ENCODE assay signal across 30 cellular contexts in genomic region chr10:96337106-96337505, GRCh38. TPM values are rescaled to one million over a fixed set of nuclear protein-coding genes. Genes with fewer than 3 reads are reported as not detected.
"Had no signal": no experiment of that assay in that cellular context is flagged by ENCODE, and none has a peak within 500 bp of the region (broad histone marks: within the 10 kb centered on the region; RNA-seq: fewer than 3 reads in every experiment).

No MANE protein-coding gene starts in this region.

- DNase-seq: activated CD4-positive, alpha-beta T cell treated with anti-CD3 and anti-CD28 coated beads for 48 hours; activated CD4-positive, alpha-beta T cell treated with anti-CD3 and anti-CD28 coated beads, Interleukin-2, amount 50 U/mL, for 4 hours; activated CD4-positive, CD25-positive, alpha-beta regulatory T cell treated with anti-CD3 and anti-CD28 coated beads, Interleukin-2, amount 50 U/mL, for 72 hours; activated CD8-positive, alpha-beta T cell treated with anti-CD3 and anti-CD28 coated beads, Interleukin-2, amount 10 ng/mL, durations not matched to agents 7 days and 5 days; activated effector memory CD4-positive, alpha-beta T cell treated with anti-CD3 and anti-CD28 coated beads, Interleukin-2, amount 50 U/mL, for 16 hours; activated naive CD4-positive, alpha-beta T cell treated with Interleukin-2 at 50 U/mL for 16 hours; activated naive CD8-positive, alpha-beta T cell treated with anti-CD3 and anti-CD28 coated beads, Interleukin-2, amount 50 U/mL, for 24 hours; activated T-cell treated with anti-CD3 and anti-CD28 coated beads, Interleukin-2, amount 50 U/mL, for 4 hours; amniotic stem cell; body of pancreas; MM.1S; NCI-H1105 treated with DMSO at 0.1 percent for 48 hours; NCI-H1436 treated with DMSO at 0.1 percent for 48 hours; NCI-H187; NCI-H2081; NCI-H2171; NCI-H2227 treated with DMSO at 0.1 percent for 48 hours; NCI-H526; NCI-H774; NK-92 treated with Interleukin-12 subunit alpha and Interleukin-12 subunit beta, amount 100 ng/mL, for 24 hours; Peyer's patch; Right ventricle myocardium superior had no signal

- H3K9me3 Mint-ChIP-seq: activated naive CD4-positive, alpha-beta T cell treated with anti-CD3 and anti-CD28 coated beads, Interleukin-2, amount 50 U/mL, for 72 hours; activated naive CD8-positive, alpha-beta T cell treated with anti-CD3 and anti-CD28 coated beads, Interleukin-2, amount 50 U/mL, for 24 hours; activated T-cell treated with anti-CD3 and anti-CD28 coated beads, Interleukin-2, amount 50 U/mL, for 4 hours; central memory CD8-positive, alpha-beta T cell; T-helper 1 cell treated with Interleukin-12 subunit alpha and Interleukin-12 subunit beta and Interleukin-4 antibody, amounts not matched to agents 30 μg/mL and 1 μg/mL, for 36 hours had no signal

- H3K36me3 ChIP-seq: ascending aorta, Peyer's patch, SJCRH30 had no signal

- H3K36me3 Mint-ChIP-seq: activated naive CD4-positive, alpha-beta T cell treated with anti-CD3 and anti-CD28 coated beads, Interleukin-2, amount 50 U/mL, for 72 hours had no signal

- H3K4me3 ChIP-seq: ascending aorta, body of pancreas, Peyer's patch, SJCRH30 had no signal

- H3K27me3 ChIP-seq: ascending aorta, body of pancreas, Peyer's patch, SJCRH30 had no signal

- H3K27ac ChIP-seq: ascending aorta, body of pancreas, Peyer's patch, RWPE1, SJCRH30 had no signal

- ATAC-seq: activated CD8-positive, alpha-beta T cell treated with anti-CD3 and anti-CD28 coated beads, Interleukin-2, amount 10 ng/mL, durations not matched to agents 7 days and 5 days; activated naive CD4-positive, alpha-beta T cell treated with anti-CD3 and anti-CD28 coated beads, Interleukin-2, amount 50 U/mL, for 72 hours; activated naive CD8-positive, alpha-beta T cell treated with anti-CD3 and anti-CD28 coated beads, Interleukin-2, amount 50 U/mL, for 24 hours; activated T-cell treated with anti-CD3 and anti-CD28 coated beads, Interleukin-2, amount 50 U/mL, for 4 hours; body of pancreas had no signal

- H3K4me1 Mint-ChIP-seq: central memory CD8-positive, alpha-beta T cell had no signal

- H3K4me1 ChIP-seq: ascending aorta, Peyer's patch, SJCRH30 had no signal

- H3K4me3 Mint-ChIP-seq: activated CD8-positive, alpha-beta T cell treated with anti-CD3 and anti-CD28 coated beads, Interleukin-2, amount 10 ng/mL, durations not matched to agents 7 days and 5 days; activated naive CD8-positive, alpha-beta T cell treated with anti-CD3 and anti-CD28 coated beads, Interleukin-2, amount 50 U/mL, for 24 hours; activated T-cell treated with anti-CD3 and anti-CD28 coated beads, Interleukin-2, amount 50 U/mL, for 4 hours; central memory CD8-positive, alpha-beta T cell; T-helper 1 cell treated with Interleukin-12 subunit alpha and Interleukin-12 subunit beta and Interleukin-4 antibody, amounts not matched to agents 30 μg/mL and 1 μg/mL, for 36 hours had no signal

- H3K9me3 ChIP-seq: ascending aorta, body of pancreas, Peyer's patch, SJCRH30 had no signal

- H3K27ac Mint-ChIP-seq: activated CD8-positive, alpha-beta T cell treated with anti-CD3 and anti-CD28 coated beads, Interleukin-2, amount 10 ng/mL, durations not matched to agents 7 days and 5 days; activated naive CD8-positive, alpha-beta T cell treated with anti-CD3 and anti-CD28 coated beads, Interleukin-2, amount 50 U/mL, for 24 hours; T-helper 1 cell treated with Interleukin-12 subunit alpha and Interleukin-12 subunit beta and Interleukin-4 antibody, amounts not matched to agents 30 μg/mL and 1 μg/mL, for 36 hours had no signal

RNA-seq across cellular contexts. Expression of gene OPALIN, which starts 21.7 kb away (rescaled TPM):
- total RNA-seq: activated CD8-positive, alpha-beta T cell treated with anti-CD3 and anti-CD28 coated beads, Interleukin-2, amount 10 ng/mL, durations not matched to agents 7 days and 5 days; activated naive CD4-positive, alpha-beta T cell treated with anti-CD3 and anti-CD28 coated beads, Interleukin-2, amount 50 U/mL, for 72 hours; activated T-cell treated with anti-CD3 and anti-CD28 coated beads, Interleukin-2, amount 50 U/mL, for 4 hours; ascending aorta; body of pancreas; bronchial epithelial cell; NCI-H460; Peyer's patch; Right ventricle myocardium superior; SJCRH30 had no signal

RNA-seq across cellular contexts. Expression of gene DNTT, which starts 32.9 kb away (rescaled TPM):
- total RNA-seq: activated CD8-positive, alpha-beta T cell treated with anti-CD3 and anti-CD28 coated beads, Interleukin-2, amount 10 ng/mL, durations not matched to agents 7 days and 5 days; activated T-cell treated with anti-CD3 and anti-CD28 coated beads, Interleukin-2, amount 50 U/mL, for 4 hours; ascending aorta; body of pancreas; bronchial epithelial cell; NCI-H460; Peyer's patch; Right ventricle myocardium superior; SJCRH30 had no signal
